16 cellular contexts compared by ENCODE assay signal in the genomic region with DNA sequence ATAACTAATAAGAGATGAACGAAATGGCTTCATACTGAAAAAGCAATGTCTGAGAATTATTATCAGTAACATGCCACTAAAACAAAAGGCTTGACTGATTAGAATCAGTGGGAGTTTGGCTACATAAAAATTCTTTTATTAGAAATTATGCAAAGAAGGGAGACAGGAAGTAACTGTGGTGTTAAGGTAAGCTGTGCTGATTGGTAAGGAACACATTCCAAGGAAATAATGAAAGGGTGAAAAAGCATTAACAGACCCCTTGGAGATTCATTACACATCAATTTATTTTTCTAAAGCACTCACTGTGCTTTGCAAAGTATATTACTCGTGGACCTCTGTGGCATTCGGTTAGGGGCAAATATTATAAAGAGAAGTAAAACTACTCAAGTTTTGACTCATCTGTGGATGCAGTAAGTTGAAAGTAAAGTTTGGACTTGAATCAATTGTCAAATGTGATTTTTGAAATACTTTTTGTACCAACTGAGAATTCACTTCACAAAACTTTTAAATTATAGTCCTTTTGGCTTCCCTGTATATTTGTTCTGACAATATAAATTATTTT.
DNase-seq lines count a peak whose midpoint lies in the region; ATAC-seq and TF ChIP-seq lines count a peak whose summit lies in the region.
"Had no signal": no experiment of that assay in that cellular context is flagged by ENCODE, and none has a peak within 500 bp of the region (broad histone marks: within the 10 kb centered on the region; RNA-seq: fewer than 3 reads in every experiment).

No MANE protein-coding gene starts in this region.

- no peaks in the 10 kb centered on the region for H3K79me2 ChIP-seq in OCI-LY7 (ENCODE audit: insufficient read depth, low read depth, low read length)

- H3K9me3 ChIP-seq in OCI-LY7 (ENCODE audit: low read length), result no peaks in the 10 kb centered on the region
- H3K9me3 ChIP-seq: gastroesophageal sphincter had no signal

- peaks cover 9% of the 10 kb centered on the region for H3K27me3 Mint-ChIP-seq in stimulated activated naive CD8-positive, alpha-beta T cell treated with anti-CD3 and anti-CD28 coated beads, Interleukin-15, amount 100 ng/mL, for 72 hours

- DNase-seq in GM10266 (ENCODE audit: extremely low spot score) (peak; percentile 10), GM20000 (ENCODE audit: low spot score) (peak; percentile 14), OCI-LY7 (ENCODE audit: low spot score) (no peak), erythroblast (lab: John Stamatoyannopoulos, UW) (no peak), NCI-H510A treated with DMSO at 0.1 percent for 48 hours (lab: John Stamatoyannopoulos, UW) (no peak), posterior cingulate gyrus (no peak)
- DNase-seq in stimulated activated naive CD8-positive, alpha-beta T cell treated with anti-CD3 and anti-CD28 coated beads, Interleukin-15, amount 100 ng/mL, for 72 hours, result no peak
- DNase-seq: ACHN; activated CD8-positive, alpha-beta memory T cell treated with anti-CD3 and anti-CD28 coated beads, Interleukin-2, amount 50 U/mL, for 48 hours; H7; left cardiac atrium; NCI-H524 treated with DMSO at 0.1 percent for 48 hours had no signal

- H3K4me3 Mint-ChIP-seq in stimulated activated naive CD8-positive, alpha-beta T cell treated with anti-CD3 and anti-CD28 coated beads, Interleukin-15, amount 100 ng/mL, for 72 hours, result no peak overlapping the region
- H3K4me3 Mint-ChIP-seq: type B pancreatic cell had no signal

- H3K4me3 ChIP-seq in OCI-LY7 (ENCODE audit: low read depth, low read length, poor library complexity, severe bottlenecking), result no peak overlapping the region
- H3K4me3 ChIP-seq: gastroesophageal sphincter, skin epidermis had no signal

- no peak for TF ChIP-seq POLR2A in erythroblast (IDR thresholded peaks at IDR 0.05; ENCODE audit: low read length)

- intact Hi-C loops in OCI-LY7 (cut with micrococcal nuclease; ENCODE audit: unreplicated experiment), result no loop called here
- intact Hi-C loops in posterior cingulate gyrus (cut with DNase I), result no loop called here

- no peaks in the 10 kb centered on the region for H3K36me3 ChIP-seq in OCI-LY7 (ENCODE audit: insufficient read depth, low read length)
- H3K36me3 ChIP-seq: gastroesophageal sphincter had no signal

- H3K27ac Mint-ChIP-seq in stimulated activated naive CD8-positive, alpha-beta T cell treated with anti-CD3 and anti-CD28 coated beads, Interleukin-15, amount 100 ng/mL, for 72 hours, result no peak overlapping the region
- H3K27ac Mint-ChIP-seq: type B pancreatic cell had no signal

- peaks cover 7% of the 10 kb centered on the region for H3K4me1 ChIP-seq in OCI-LY7 (ENCODE audit: insufficient read depth, low read length, poor library complexity, severe bottlenecking)
- H3K4me1 ChIP-seq: gastroesophageal sphincter had no signal

- POLR2A ChIA-PET in OCI-LY7 (lab: Charles Lee), result interaction anchor here (0.6 to 1.8 kb wide), 3 partner anchors 15 to 25 kb away, joined by 3 to 7 read pairs (median 3); no protein-coding TSS in a partner anchor

- H3K9me3 Mint-ChIP-seq in stimulated activated naive CD8-positive, alpha-beta T cell treated with anti-CD3 and anti-CD28 coated beads, Interleukin-15, amount 100 ng/mL, for 72 hours, result no peaks in the 10 kb centered on the region
- H3K9me3 Mint-ChIP-seq: type B pancreatic cell had no signal

- no peak for TF ChIP-seq CTCF in GM10266 (IDR thresholded peaks at IDR 0.05; ENCODE audit: control insufficient read depth, insufficient read depth, low read depth, missing control alignments)
- TF ChIP-seq CTCF in GM20000 (IDR thresholded peaks at IDR 0.05; ENCODE audit: extremely low read depth, missing control alignments), result no peak
- TF ChIP-seq CTCF in OCI-LY7 (conservative IDR thresholded peaks at IDR 0.05; ENCODE audit: low read length), result no peak

- no TSS peak for BruUV-seq in OCI-LY7 (replicated peaks; lab: Mats Ljungman, UMichigan)

- H4K20me1 ChIP-seq in OCI-LY7 (ENCODE audit: insufficient read depth, low read length), result no peaks in the 10 kb centered on the region

- H2AFZ ChIP-seq in OCI-LY7 (ENCODE audit: low read length), result peak overlapping the region; percentile 75

- CTCF ChIA-PET in OCI-LY7 (lab: Charles Lee; ENCODE audit: unreplicated experiment), result no interaction called here

- peak; percentile 91 for ATAC-seq in HG02885 (IDR thresholded peaks at IDR 0.05; ENCODE audit: poor library complexity, unreplicated experiment)
- no peak for ATAC-seq in stimulated activated naive CD8-positive, alpha-beta T cell treated with anti-CD3 and anti-CD28 coated beads, Interleukin-15, amount 100 ng/mL, for 72 hours
- ATAC-seq: gastroesophageal sphincter, left cardiac atrium had no signal

- H3K9me2 ChIP-seq in OCI-LY7 (ENCODE audit: insufficient read depth, low read length), result no peaks in the 10 kb centered on the region

- H3K27ac ChIP-seq in OCI-LY7 (ENCODE audit: low read depth, low read length, poor library complexity, severe bottlenecking), result no peak overlapping the region
- H3K27ac ChIP-seq: gastroesophageal sphincter, skin epidermis had no signal

- no peaks in the 10 kb centered on the region for H3K4me1 Mint-ChIP-seq in stimulated activated naive CD8-positive, alpha-beta T cell treated with anti-CD3 and anti-CD28 coated beads, Interleukin-15, amount 100 ng/mL, for 72 hours

- H3K4me2 ChIP-seq in OCI-LY7 (ENCODE audit: low read length), result peak overlapping the region; percentile 33; the same call in 1 of the 2 replicates

Comparison
In these comparisons a context has a peak if more than half of its experiments do, and no peak if none do; other contexts are left out.
1. DNase-seq: peak in GM10266 (single experiment) and GM20000 (single experiment); none in OCI-LY7 (single experiment), erythroblast (0 of 2), NCI-H510A treated with DMSO at 0.1 percent for 48 hours (single experiment), stimulated activated naive CD8-positive, alpha-beta T cell treated with anti-CD3 and anti-CD28 coated beads, Interleukin-15, amount 100 ng/mL, for 72 hours (0 of 2) and posterior cingulate gyrus (0 of 10).